Comparison of ENCODE assay signal across 8 cellular contexts in the genomic region with DNA sequence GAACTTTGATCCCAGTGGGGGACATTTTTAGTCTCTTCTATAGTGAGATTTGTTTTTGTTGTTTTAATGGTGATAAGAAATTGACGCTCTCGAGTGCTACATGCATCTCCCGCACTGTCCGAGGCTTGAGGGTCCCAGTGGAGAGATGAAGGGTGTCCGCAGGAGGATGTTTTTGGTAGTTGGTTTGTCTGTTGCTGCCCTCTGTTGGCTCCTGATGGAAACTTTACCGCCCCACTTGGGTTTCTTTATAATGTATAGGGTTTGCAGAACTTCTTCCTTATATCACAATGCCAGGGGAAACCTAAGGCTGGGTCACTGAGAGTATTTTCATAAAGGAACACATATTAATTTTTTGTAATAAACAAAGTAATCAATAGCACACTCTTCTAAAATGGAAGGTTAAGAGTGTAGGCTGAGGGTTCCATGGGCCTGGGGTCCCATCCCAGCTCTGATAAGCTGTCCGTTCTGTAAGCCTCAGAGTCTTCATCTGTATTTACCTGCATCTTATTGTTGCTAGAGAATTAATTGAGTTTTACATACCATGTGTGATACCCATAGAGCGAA.
DNase-seq lines count a peak whose midpoint lies in the region; ATAC-seq and TF ChIP-seq lines count a peak whose summit lies in the region.

No MANE protein-coding gene starts in this region.

- no peak for DNase-seq in heart right ventricle
- DNase-seq in right atrium auricular region (ENCODE audit: low spot score) = no peak
- DNase-seq in NCI-H69 (lab: John Stamatoyannopoulos, UW) = peak; percentile 4
- DNase-seq in epithelial cell of esophagus (ENCODE audit: low read depth) = peak; percentile 45
- DNase-seq in type B pancreatic cell (ENCODE audit: extremely low spot score, unreplicated experiment) = no peak
- no peak for DNase-seq in activated CD8-positive, alpha-beta memory T cell treated with anti-CD3 and anti-CD28 coated beads, Interleukin-2, amount 10 ng/mL, durations not matched to agents 7 days and 5 days
- no peak for DNase-seq in CD4-positive, alpha-beta T cell

- peaks cover 5% of the 10 kb centered on the region for H3K4me1 Mint-ChIP-seq in type B pancreatic cell (ENCODE audit: unreplicated experiment)
- H3K4me1 Mint-ChIP-seq in activated CD8-positive, alpha-beta memory T cell treated with anti-CD3 and anti-CD28 coated beads, Interleukin-2, amount 10 ng/mL, durations not matched to agents 7 days and 5 days = no peaks in the 10 kb centered on the region
- H3K4me1 Mint-ChIP-seq in CD4-positive, alpha-beta T cell (ENCODE audit: low read depth) = no peaks in the 10 kb centered on the region

- peak in 5 of 9 donors; percentile 7 to 38 (median 26) for TF ChIP-seq CTCF in heart right ventricle (IDR thresholded peaks at IDR 0.05)
- TF ChIP-seq CTCF in right atrium auricular region (IDR thresholded peaks at IDR 0.05) = no peak
- peak; percentile 70 for TF ChIP-seq CTCF in epithelial cell of esophagus (IDR thresholded peaks at IDR 0.05; ENCODE audit: insufficient read depth, low read depth, low read length, missing control alignments)
- TF ChIP-seq CTCF in type B pancreatic cell (conservative IDR thresholded peaks at IDR 0.05) = peak; percentile 85
- TF ChIP-seq CTCF in CD4-positive, alpha-beta T cell (IDR thresholded peaks at IDR 0.05) = no peak

- ATAC-seq in heart right ventricle (no peak), HG02759 (IDR thresholded peaks at IDR 0.05; ENCODE audit: unreplicated experiment) (no peak)
- ATAC-seq in activated CD8-positive, alpha-beta memory T cell treated with anti-CD3 and anti-CD28 coated beads, Interleukin-2, amount 10 ng/mL, durations not matched to agents 7 days and 5 days = no peak
- no peak for ATAC-seq in CD4-positive, alpha-beta T cell (ENCODE audit: poor library complexity)

- no peak overlapping the region for H3K4me3 ChIP-seq in heart right ventricle
- H3K4me3 ChIP-seq in right atrium auricular region = no peak overlapping the region
- no peak overlapping the region for H3K4me3 ChIP-seq in epithelial cell of esophagus (ENCODE audit: low read length)

- H3K4me1 ChIP-seq in heart right ventricle = no peaks in the 10 kb centered on the region
- H3K4me1 ChIP-seq in right atrium auricular region = peaks cover 0 to 5% of the 10 kb centered on the region in 2 donors

- no peaks in the 10 kb centered on the region for H3K36me3 Mint-ChIP-seq in type B pancreatic cell
- no peaks in the 10 kb centered on the region for H3K36me3 Mint-ChIP-seq in activated CD8-positive, alpha-beta memory T cell treated with anti-CD3 and anti-CD28 coated beads, Interleukin-2, amount 10 ng/mL, durations not matched to agents 7 days and 5 days
- H3K36me3 Mint-ChIP-seq in CD4-positive, alpha-beta T cell (ENCODE audit: low read depth) = no peaks in the 10 kb centered on the region

- H3K27ac ChIP-seq in heart right ventricle = no peak overlapping the region
- H3K27ac ChIP-seq in right atrium auricular region = no peak overlapping the region
- H3K27ac ChIP-seq in CD4-positive, alpha-beta T cell (ENCODE audit: low read depth, low read length) = no peak overlapping the region

- POLR2A ChIA-PET in CD4-positive, alpha-beta T cell (lab: Charles Lee) = no interaction called here

- intact Hi-C loops in heart right ventricle (cut with DNase I) = loop anchor here in 4 of 10 donors (5.0 to 10.0 kb wide), 3 partner anchors 224 to 354 kb away; no protein-coding TSS in a partner anchor
- intact Hi-C loops in CD4-positive, alpha-beta T cell (cut with DNase I, micrococcal nuclease) = no loop called here

- CTCF ChIA-PET in activated CD8-positive, alpha-beta memory T cell treated with anti-CD3 and anti-CD28 coated beads, Interleukin-2, amount 10 ng/mL, durations not matched to agents 7 days and 5 days (lab: Charles Lee) = no interaction called here
- CTCF ChIA-PET in CD4-positive, alpha-beta T cell (lab: Charles Lee) = no interaction called here

- 36 to 53% methylated on average over 8 of the region's 8 CpGs for WGBS in heart right ventricle, 2 donors

- no peaks in the 10 kb centered on the region for H3K27me3 ChIP-seq in heart right ventricle
- no peaks in the 10 kb centered on the region for H3K27me3 ChIP-seq in right atrium auricular region
- H3K27me3 ChIP-seq in CD4-positive, alpha-beta T cell (ENCODE audit: control insufficient read depth, insufficient read depth, low read length) = no peaks in the 10 kb centered on the region

- H3K36me3 ChIP-seq in heart right ventricle (no peaks in the 10 kb centered on the region), right atrium auricular region (no peaks in the 10 kb centered on the region)

- peaks cover 9% of the 10 kb centered on the region for H3K27me3 Mint-ChIP-seq in type B pancreatic cell
- no peaks in the 10 kb centered on the region for H3K27me3 Mint-ChIP-seq in activated CD8-positive, alpha-beta memory T cell treated with anti-CD3 and anti-CD28 coated beads, Interleukin-2, amount 10 ng/mL, durations not matched to agents 7 days and 5 days
- H3K27me3 Mint-ChIP-seq in CD4-positive, alpha-beta T cell = no peaks in the 10 kb centered on the region

- H3K27ac Mint-ChIP-seq in type B pancreatic cell = no peak overlapping the region
- H3K27ac Mint-ChIP-seq in activated CD8-positive, alpha-beta memory T cell treated with anti-CD3 and anti-CD28 coated beads, Interleukin-2, amount 10 ng/mL, durations not matched to agents 7 days and 5 days = no peak overlapping the region
- no peak overlapping the region for H3K27ac Mint-ChIP-seq in CD4-positive, alpha-beta T cell

- no peaks in the 10 kb centered on the region for H3K9me3 Mint-ChIP-seq in type B pancreatic cell
- no peaks in the 10 kb centered on the region for H3K9me3 Mint-ChIP-seq in activated CD8-positive, alpha-beta memory T cell treated with anti-CD3 and anti-CD28 coated beads, Interleukin-2, amount 10 ng/mL, durations not matched to agents 7 days and 5 days (ENCODE audit: low read depth)
- no peaks in the 10 kb centered on the region for H3K9me3 Mint-ChIP-seq in CD4-positive, alpha-beta T cell

- H3K9me3 ChIP-seq in heart right ventricle (no peaks in the 10 kb centered on the region), right atrium auricular region (no peaks in the 10 kb centered on the region)
- no peaks in the 10 kb centered on the region for H3K9me3 ChIP-seq in CD4-positive, alpha-beta T cell (ENCODE audit: control insufficient read depth, low read length)

- no peak overlapping the region for H3K4me3 Mint-ChIP-seq in type B pancreatic cell
- no peak overlapping the region for H3K4me3 Mint-ChIP-seq in activated CD8-positive, alpha-beta memory T cell treated with anti-CD3 and anti-CD28 coated beads, Interleukin-2, amount 10 ng/mL, durations not matched to agents 7 days and 5 days
- no peak overlapping the region for H3K4me3 Mint-ChIP-seq in CD4-positive, alpha-beta T cell

Comparison
In these comparisons a context has a peak if more than half of its experiments do, and no peak if none do; other contexts are left out.
1. CTCF ChIP-seq: peak in heart right ventricle (5 of 9), epithelial cell of esophagus (single experiment) and type B pancreatic cell (single experiment); none in right atrium auricular region (0 of 2) and CD4-positive, alpha-beta T cell (single experiment).
2. DNase-seq: peak in NCI-H69 (single experiment) and epithelial cell of esophagus (single experiment); none in heart right ventricle (0 of 2), right atrium auricular region (single experiment), type B pancreatic cell (single experiment), activated CD8-positive, alpha-beta memory T cell treated with anti-CD3 and anti-CD28 coated beads, Interleukin-2, amount 10 ng/mL, durations not matched to agents 7 days and 5 days (single experiment) and CD4-positive, alpha-beta T cell (0 of 10).